In genomic region chr5:56814361-56814962, GRCh38 we compare ENCODE assay signal across 8 cellular contexts. TPM values are rescaled to one million over a fixed set of nuclear protein-coding genes. Genes with fewer than 3 reads are reported as not detected.
A peak's percentile ranks its signal among the peaks of the same experiment; 100 is the strongest.
DNase-seq lines count a peak whose midpoint lies in the region; ATAC-seq and TF ChIP-seq lines count a peak whose summit lies in the region.

No MANE protein-coding gene starts in this region.

- H4K20me1 ChIP-seq in BLaER1 treated with 17β-estradiol and CSF1 and Interleukin-3, amounts not matched to agents 10 nM and 100 nM: peaks cover 0 to 12% (median 3%) of the 10 kb centered on the region in 11 experiments; a peak in 10 of 22 replicates

- no peak for TF ChIP-seq POLR2A in vagina (IDR thresholded peaks at IDR 0.05)

- peak overlapping the region; percentile 86 for H3K27ac Mint-ChIP-seq in activated CD8-positive, alpha-beta memory T cell treated with anti-CD3 and anti-CD28 coated beads, Interleukin-2, amount 10 ng/mL, durations not matched to agents 7 days and 5 days

- peak overlapping the region; percentile 89 for H3K4me3 Mint-ChIP-seq in activated CD8-positive, alpha-beta memory T cell treated with anti-CD3 and anti-CD28 coated beads, Interleukin-2, amount 10 ng/mL, durations not matched to agents 7 days and 5 days

- intact Hi-C loops in vagina (cut with DNase I): no loop called here

- no peaks in the 10 kb centered on the region for H3K9me3 Mint-ChIP-seq in activated CD8-positive, alpha-beta memory T cell treated with anti-CD3 and anti-CD28 coated beads, Interleukin-2, amount 10 ng/mL, durations not matched to agents 7 days and 5 days (ENCODE audit: low read depth)

- peak overlapping the region; percentile 92 to 100 (median 98) for H3K4me3 ChIP-seq in BLaER1 treated with 17β-estradiol and CSF1 and Interleukin-3, amounts not matched to agents 10 nM and 100 nM
- peak overlapping the region; percentile 85 for H3K4me3 ChIP-seq in epithelial cell of proximal tubule (ENCODE audit: low read depth, low read length)
- H3K4me3 ChIP-seq in muscle layer of duodenum (ENCODE audit: low read depth in 1 of 2, low read length in 2 of 2): peak overlapping the region; percentile 89 to 94
- peak overlapping the region; percentile 85 to 92 for H3K4me3 ChIP-seq in vagina

- H3K9me3 ChIP-seq in BLaER1 treated with 17β-estradiol and CSF1 and Interleukin-3, amounts not matched to agents 10 nM and 100 nM (replicated peaks in 1 of 11): no peaks in the 10 kb centered on the region
- H3K9me3 ChIP-seq in muscle layer of duodenum (ENCODE audit: control insufficient read depth in 1 of 2, low read length in 2 of 2) (no peaks in the 10 kb centered on the region), vagina (no peaks in the 10 kb centered on the region)

- TF ChIP-seq CTCF in epithelial cell of proximal tubule (conservative IDR thresholded peaks at IDR 0.05; ENCODE audit: low read depth, low read length): no peak
- no peak for TF ChIP-seq CTCF in vagina (IDR thresholded peaks at IDR 0.05)

- CTCF ChIA-PET in activated CD8-positive, alpha-beta memory T cell treated with anti-CD3 and anti-CD28 coated beads, Interleukin-2, amount 10 ng/mL, durations not matched to agents 7 days and 5 days (lab: Charles Lee): interaction anchor here (0.8 to 2.7 kb wide), 3 partner anchors 23 to 544 kb away, joined by 3 to 7 read pairs (median 3); no protein-coding TSS in a partner anchor

- no peaks in the 10 kb centered on the region for H3K36me3 Mint-ChIP-seq in activated CD8-positive, alpha-beta memory T cell treated with anti-CD3 and anti-CD28 coated beads, Interleukin-2, amount 10 ng/mL, durations not matched to agents 7 days and 5 days

- peak overlapping the region; percentile 75 to 97 (median 92) for H3K4me2 ChIP-seq in BLaER1 treated with 17β-estradiol and CSF1 and Interleukin-3, amounts not matched to agents 10 nM and 100 nM

- H3K27ac ChIP-seq in BLaER1 treated with 17β-estradiol and CSF1 and Interleukin-3, amounts not matched to agents 10 nM and 100 nM: peak overlapping the region; percentile 98 to 100 (median 99)
- H3K27ac ChIP-seq in muscle layer of duodenum (ENCODE audit: low read length) (peak overlapping the region; percentile 77), vagina (peak overlapping the region; percentile 97)

- peaks cover 33% of the 10 kb centered on the region for H3K4me1 Mint-ChIP-seq in activated CD8-positive, alpha-beta memory T cell treated with anti-CD3 and anti-CD28 coated beads, Interleukin-2, amount 10 ng/mL, durations not matched to agents 7 days and 5 days

- ATAC-seq in activated CD8-positive, alpha-beta memory T cell treated with anti-CD3 and anti-CD28 coated beads, Interleukin-2, amount 10 ng/mL, durations not matched to agents 7 days and 5 days: no peak
- ATAC-seq in GM18867 (IDR thresholded peaks at IDR 0.05; ENCODE audit: unreplicated experiment) (no peak), HG03196 (IDR thresholded peaks at IDR 0.05; ENCODE audit: unreplicated experiment) (no peak)

- peak overlapping the region; percentile 98 to 100 (median 99) for H3K9ac ChIP-seq in BLaER1 treated with 17β-estradiol and CSF1 and Interleukin-3, amounts not matched to agents 10 nM and 100 nM

- DNase-seq in HuH-7.5 (ENCODE audit: low spot score) (peak; percentile 42), epithelial cell of proximal tubule (ENCODE audit: low read depth) (no peak), vagina (ENCODE audit: extremely low spot score in 2 of 2) (no peak)
- DNase-seq in activated CD8-positive, alpha-beta memory T cell treated with anti-CD3 and anti-CD28 coated beads, Interleukin-2, amount 10 ng/mL, durations not matched to agents 7 days and 5 days: peak; percentile 57

- no peaks in the 10 kb centered on the region for H3K27me3 ChIP-seq in BLaER1 treated with 17β-estradiol and CSF1 and Interleukin-3, amounts not matched to agents 10 nM and 100 nM
- H3K27me3 ChIP-seq in muscle layer of duodenum (ENCODE audit: low read depth, low read length) (no peaks in the 10 kb centered on the region), vagina (no peaks in the 10 kb centered on the region)

- peaks cover 28 to 38% (median 35%) of the 10 kb centered on the region in 10 experiments for H3K4me1 ChIP-seq in BLaER1 treated with 17β-estradiol and CSF1 and Interleukin-3, amounts not matched to agents 10 nM and 100 nM
- H3K4me1 ChIP-seq in muscle layer of duodenum (ENCODE audit: control insufficient read depth in 1 of 2, insufficient read depth in 2 of 2, low read length in 2 of 2): peaks cover 0 to 6% of the 10 kb centered on the region in 2 donors
- peaks cover 27% of the 10 kb centered on the region for H3K4me1 ChIP-seq in vagina

- H3K27me3 Mint-ChIP-seq in activated CD8-positive, alpha-beta memory T cell treated with anti-CD3 and anti-CD28 coated beads, Interleukin-2, amount 10 ng/mL, durations not matched to agents 7 days and 5 days: peaks cover 6% of the 10 kb centered on the region

- peaks cover 0 to 2% (median 0%) of the 10 kb centered on the region in 11 experiments; a peak in 1 of 22 replicates for H3K36me3 ChIP-seq in BLaER1 treated with 17β-estradiol and CSF1 and Interleukin-3, amounts not matched to agents 10 nM and 100 nM
- H3K36me3 ChIP-seq in muscle layer of duodenum (ENCODE audit: control insufficient read depth in 1 of 2, insufficient read depth in 2 of 2, low read length in 2 of 2) (no peaks in the 10 kb centered on the region), vagina (no peaks in the 10 kb centered on the region)

RNA-seq across cellular contexts. Expression of gene MAP3K1, which starts 0.9 kb away (rescaled TPM):
- 10 to 100 TPM; 20.1 to 20.9 TPM for total RNA-seq in activated CD8-positive, alpha-beta memory T cell treated with anti-CD3 and anti-CD28 coated beads, Interleukin-2, amount 10 ng/mL, durations not matched to agents 7 days and 5 days
- total RNA-seq in epithelial cell of proximal tubule (14.4 and 20.1 TPM in 2 replicates), vagina (33.1 TPM)

Comparison
In these comparisons a context has a peak if more than half of its experiments do, and no peak if none do; other contexts are left out.
1. DNase-seq: peak in HuH-7.5 (single experiment) and activated CD8-positive, alpha-beta memory T cell treated with anti-CD3 and anti-CD28 coated beads, Interleukin-2, amount 10 ng/mL, durations not matched to agents 7 days and 5 days (single experiment); none in epithelial cell of proximal tubule (single experiment) and vagina (0 of 2).
2. Peak in every context shown above with its lines, with median percentiles within 50 percentile points of each other: H3K27ac ChIP-seq and H3K4me3 ChIP-seq.